ENCODE assay signal across 8 cellular contexts in genomic region chr7:30974605-30975256, GRCh38. TPM values are rescaled to one million over a fixed set of nuclear protein-coding genes. Genes with fewer than 3 reads are reported as not detected.
DNase-seq lines count a peak whose midpoint lies in the region; ATAC-seq and TF ChIP-seq lines count a peak whose summit lies in the region.

No MANE protein-coding gene starts in this region.

- ATAC-seq in GM19395 (IDR thresholded peaks at IDR 0.05; ENCODE audit: unreplicated experiment), result peak; percentile 90
- ATAC-seq in HG03175 (IDR thresholded peaks at IDR 0.05; ENCODE audit: unreplicated experiment), result peak; percentile 86
- peak; percentile 84 to 97 (median 89) for ATAC-seq in right lobe of liver

- H3K27me3 ChIP-seq in PC-9 (ENCODE audit: insufficient read depth, low read depth) (peaks cover 40% of the 10 kb centered on the region), mammary epithelial cell (ENCODE audit: insufficient read depth, low read length) (no peaks in the 10 kb centered on the region), right lobe of liver (no peaks in the 10 kb centered on the region), transverse colon (no peaks in the 10 kb centered on the region)

- peak; percentile 43 for DNase-seq in EH (ENCODE audit: low read depth)
- peak; percentile 52 to 74 for DNase-seq in PC-9
- peak; percentile 76 for DNase-seq in mammary epithelial cell
- peak in 2 of 3 donors; percentile 73 to 74 for DNase-seq in right lobe of liver
- peak; percentile 77 for DNase-seq in transverse colon
- DNase-seq in NCI-H128 (lab: John Stamatoyannopoulos, UW; ENCODE audit: unreplicated experiment), result no peak

- peak; percentile 88 for TF ChIP-seq CTCF in PC-9 (conservative IDR thresholded peaks at IDR 0.05)
- TF ChIP-seq CTCF in mammary epithelial cell (conservative IDR thresholded peaks at IDR 0.05 in 1 of 2, IDR thresholded peaks at IDR 0.05 in 1 of 2; ENCODE audit: extremely low read depth in 1 of 2, insufficient read depth in 1 of 2, low read depth in 1 of 2, low read length in 2 of 2), result peak; percentile 89 to 93
- peak; percentile 64 to 79 (median 78) for TF ChIP-seq CTCF in right lobe of liver (IDR thresholded peaks at IDR 0.05)
- TF ChIP-seq CTCF in transverse colon (IDR thresholded peaks at IDR 0.05), result peak; percentile 65 to 86 (median 73)

- no peaks in the 10 kb centered on the region for H3K79me2 ChIP-seq in PC-9 (ENCODE audit: low read depth)
- no peaks in the 10 kb centered on the region for H3K79me2 ChIP-seq in mammary epithelial cell (ENCODE audit: insufficient read depth, low read length)

- H3K27ac ChIP-seq in PC-9, result no peak overlapping the region
- H3K27ac ChIP-seq in mammary epithelial cell (ENCODE audit: insufficient read depth, low read depth, low read length), result no peak overlapping the region
- no peak overlapping the region for H3K27ac ChIP-seq in right lobe of liver
- no peak overlapping the region for H3K27ac ChIP-seq in transverse colon

- intact Hi-C loops in PC-9 (cut with micrococcal nuclease; ENCODE audit: unreplicated experiment) (loop anchor here (1.0 kb wide), 1 partner anchor 234 kb away; no protein-coding TSS in a partner anchor), mammary epithelial cell (cut with micrococcal nuclease) (loop anchor here (1.0 to 10.0 kb wide), 4 partner anchors 36 to 700 kb away; no protein-coding TSS in a partner anchor), right lobe of liver (cut with DNase I) (loop anchor here (5.0 kb wide), 1 partner anchor 172 kb away; no protein-coding TSS in a partner anchor), transverse colon (cut with DNase I; ENCODE audit: low total_unique reads) (no loop called here)

- H3K4me3 ChIP-seq in PC-9, result no peak overlapping the region
- no peak overlapping the region for H3K4me3 ChIP-seq in mammary epithelial cell (replicated peaks in 1 of 3; ENCODE audit: insufficient read depth in 1 of 3, low read depth in 2 of 3, low read length in 3 of 3)
- H3K4me3 ChIP-seq in right lobe of liver, result no peak overlapping the region
- no peak overlapping the region for H3K4me3 ChIP-seq in transverse colon

- H3K4me2 ChIP-seq in PC-9 (no peak overlapping the region), mammary epithelial cell (ENCODE audit: insufficient read depth, low read depth, low read length) (no peak overlapping the region)

- H3K9me2 ChIP-seq in PC-9 (ENCODE audit: insufficient read depth), result no peaks in the 10 kb centered on the region

- H3F3A ChIP-seq in PC-9 (ENCODE audit: insufficient read depth, low read depth), result no peaks in the 10 kb centered on the region

- H3K9me3 ChIP-seq in PC-9 (ENCODE audit: insufficient read depth, low read depth) (no peaks in the 10 kb centered on the region), mammary epithelial cell (replicated peaks; ENCODE audit: insufficient read depth, low read length) (no peaks in the 10 kb centered on the region), right lobe of liver (no peaks in the 10 kb centered on the region), transverse colon (no peaks in the 10 kb centered on the region)

- H3K36me3 ChIP-seq in PC-9 (ENCODE audit: low read depth) (no peaks in the 10 kb centered on the region), mammary epithelial cell (ENCODE audit: insufficient read depth, low read length) (no peaks in the 10 kb centered on the region), right lobe of liver (no peaks in the 10 kb centered on the region), transverse colon (no peaks in the 10 kb centered on the region)

- CTCF ChIA-PET in PC-9 (lab: Charles Lee) (interaction anchor here (0.6 kb wide), 1 partner anchor 311 kb away, joined by 6 read pairs; no protein-coding TSS in a partner anchor), mammary epithelial cell (lab: Charles Lee; ENCODE audit: low non-redundant PET) (no interaction called here)

- BruUV-seq in PC-9 (replicated peaks; lab: Mats Ljungman, UMichigan), result no TSS peak
- no TSS peak for BruUV-seq in mammary epithelial cell (replicated peaks; lab: Mats Ljungman, UMichigan)

- H2AFZ ChIP-seq in PC-9 (no peak overlapping the region), mammary epithelial cell (ENCODE audit: low read depth, low read length) (peak overlapping the region; percentile 47)

- H3K9ac ChIP-seq in mammary epithelial cell (ENCODE audit: insufficient read depth, low read length), result no peak overlapping the region

- POLR2A ChIA-PET in PC-9 (lab: Charles Lee; ENCODE audit: unreplicated experiment), result no interaction called here

- TF ChIP-seq POLR2A in right lobe of liver (IDR thresholded peaks at IDR 0.05), result no peak
- TF ChIP-seq POLR2A in transverse colon (IDR thresholded peaks at IDR 0.05), result no peak

- H4K20me1 ChIP-seq in PC-9 (ENCODE audit: insufficient read depth) (no peaks in the 10 kb centered on the region), mammary epithelial cell (ENCODE audit: insufficient read depth, low read length) (no peaks in the 10 kb centered on the region)

- WGBS in mammary epithelial cell (ENCODE audit: low coverage, missing lambda C conversion rate), result 0% methylated on average over 5 of the region's 7 CpGs
- WGBS in right lobe of liver (ENCODE audit: insufficient coverage, low coverage, low lambda C conversion rate, missing lambda C conversion rate), result 6% methylated on average over 3 of the region's 7 CpGs
- WGBS in transverse colon (ENCODE audit: low coverage in 1 of 2), 2 donors, result 15% methylated on average over 7 of the region's 7 CpGs; no CpG with 5 or more reads in 1 of the 2 donors

- dilution Hi-C loops in mammary epithelial cell (cut with HindIII; ENCODE audit: low sequenced_read_pairs), result no loop called here

- in situ Hi-C loops in mammary epithelial cell (cut with MboI; ENCODE audit: low sequenced_read_pairs in 2 of 2), result loop anchor here (5.0 kb wide), 1 partner anchor 172 kb away; no protein-coding TSS in a partner anchor
- in situ Hi-C loops in transverse colon (cut with MboI; ENCODE audit: low pct_ligation_motif_present in 1 of 4, low pct_unique_long_range_greater_than_20kb in 1 of 4, low sequenced_read_pairs in 3 of 4), result loop anchor here (5.0 to 10.0 kb wide), 2 partner anchors 170 to 172 kb away; no protein-coding TSS in a partner anchor

- no peaks in the 10 kb centered on the region for H3K4me1 ChIP-seq in PC-9 (replicated peaks; ENCODE audit: insufficient read depth)
- H3K4me1 ChIP-seq in mammary epithelial cell (ENCODE audit: insufficient read depth, low read length), result no peaks in the 10 kb centered on the region
- H3K4me1 ChIP-seq in right lobe of liver, result no peaks in the 10 kb centered on the region
- peaks cover 0 to 8% (median 4%) of the 10 kb centered on the region in 4 donors for H3K4me1 ChIP-seq in transverse colon

- no peak for TF ChIP-seq EP300 in transverse colon (IDR thresholded peaks at IDR 0.05; ENCODE audit: low read depth)

RNA-seq across cellular contexts. Expression of gene GHRHR, which starts 11.0 kb away (rescaled TPM):
- not detected in 2 replicates for total RNA-seq in PC-9 (2021)
- total RNA-seq in mammary epithelial cell, result not detected
- not detected for polyA plus RNA-seq in mammary epithelial cell
- not detected for polyA minus RNA-seq in mammary epithelial cell
- total RNA-seq in right lobe of liver, result under 1 TPM in 3 of 6 experiments, not detected in 3; 0.37 to 0.60 (median 0.59) TPM
- not detected for total RNA-seq in transverse colon
